Comparison of ENCODE assay signal across 8 cellular contexts in the genomic region with DNA sequence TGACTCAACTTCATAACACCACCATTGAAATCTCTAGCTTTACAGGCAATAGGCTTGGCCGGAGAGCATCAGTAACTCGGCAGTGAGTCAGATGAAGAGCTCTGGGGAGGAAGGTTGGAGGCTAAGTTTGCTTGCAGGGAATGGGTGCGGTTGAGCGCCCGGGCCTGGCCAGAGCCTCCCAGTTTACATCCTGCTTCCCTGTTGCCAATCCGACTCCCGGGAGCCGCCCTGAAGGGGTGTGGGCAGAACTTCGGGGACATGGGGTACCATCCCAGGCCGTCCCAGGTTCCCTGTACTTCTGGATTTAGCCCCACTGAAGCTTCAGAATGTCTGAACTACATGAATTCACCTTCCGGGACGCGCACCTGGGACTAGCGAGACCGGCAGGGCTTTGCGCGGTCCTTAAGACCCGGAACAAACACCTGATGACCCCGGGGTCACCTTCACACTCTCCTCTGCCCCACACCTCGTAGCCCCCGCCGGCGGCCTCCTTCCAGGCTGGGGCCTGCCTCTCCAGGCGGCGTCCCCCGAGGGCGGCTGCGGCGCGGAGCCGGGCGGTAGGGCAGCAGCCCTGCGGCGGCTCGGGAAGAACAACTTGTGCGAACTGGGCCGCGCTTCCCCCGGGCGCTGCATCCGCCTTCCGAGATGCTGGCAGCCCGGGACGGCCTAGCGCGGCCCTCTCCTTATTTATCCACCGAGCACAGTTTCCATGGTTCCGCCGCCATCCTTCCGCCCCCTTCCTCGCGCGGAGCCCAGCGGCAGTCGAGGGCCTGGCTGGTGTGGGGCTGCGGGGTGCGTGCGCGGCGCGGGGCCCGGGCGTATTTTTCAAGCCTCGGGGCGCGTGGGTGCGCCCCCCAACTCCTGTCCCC. TPM values are rescaled to one million over a fixed set of nuclear protein-coding genes. Genes with fewer than 3 reads are reported as not detected.
DNase-seq lines count a peak whose midpoint lies in the region; ATAC-seq, FAIRE-seq and TF ChIP-seq lines count a peak whose summit lies in the region.

No MANE protein-coding gene starts in this region.

- no peaks in the 10 kb centered on the region for H3K9me3 Mint-ChIP-seq in activated naive CD4-positive, alpha-beta T cell treated with anti-CD3 and anti-CD28 coated beads, Interleukin-2, amount 50 U/mL, for 72 hours

- FAIRE-seq in pancreas (lab: Jason Lieb, UNC): no peak

- no peaks in the 10 kb centered on the region for H3K27me3 ChIP-seq in cardiac muscle cell
- H3K27me3 ChIP-seq in pancreas: no peaks in the 10 kb centered on the region

- TF ChIP-seq CTCF in cardiac muscle cell (IDR thresholded peaks at IDR 0.05; ENCODE audit: low read depth, low read length) (no peak), pancreas (IDR thresholded peaks at IDR 0.05) (no peak)

- no peak overlapping the region for H3K27ac Mint-ChIP-seq in activated naive CD4-positive, alpha-beta T cell treated with anti-CD3 and anti-CD28 coated beads, Interleukin-2, amount 50 U/mL, for 72 hours

- intact Hi-C loops in pancreas (cut with DNase I): no loop called here

- H3K36me3 ChIP-seq in cardiac muscle cell (no peaks in the 10 kb centered on the region), pancreas (no peaks in the 10 kb centered on the region)

- ATAC-seq in HG02678 (IDR thresholded peaks at IDR 0.05; ENCODE audit: unreplicated experiment): peak; percentile 37
- peak; percentile 71 for ATAC-seq in activated naive CD4-positive, alpha-beta T cell treated with anti-CD3 and anti-CD28 coated beads, Interleukin-2, amount 50 U/mL, for 72 hours
- ATAC-seq in pancreas: peak; percentile 47 to 70 (median 58)
- ATAC-seq in HG03025 (IDR thresholded peaks at IDR 0.05; ENCODE audit: low FRiP score, unreplicated experiment): no peak

- peak overlapping the region; percentile 44 for H3K27ac ChIP-seq in cardiac muscle cell
- peak overlapping the region; percentile 86 to 94 (median 90) for H3K27ac ChIP-seq in pancreas

- no peaks in the 10 kb centered on the region for H3K36me3 Mint-ChIP-seq in activated naive CD4-positive, alpha-beta T cell treated with anti-CD3 and anti-CD28 coated beads, Interleukin-2, amount 50 U/mL, for 72 hours

- DNase-seq in DMS53 treated with DMSO at 0.1 percent for 48 hours (lab: John Stamatoyannopoulos, UW; ENCODE audit: unreplicated experiment) (peak; percentile 70), NOMO-1 treated with DMSO at 0.1 percent for 48 hours (lab: John Stamatoyannopoulos, UW; ENCODE audit: unreplicated experiment) (peak; percentile 44), cardiac muscle cell (ENCODE audit: low read depth in 1 of 2, low spot score in 1 of 2) (peak; percentile 52 to 75), pancreas (peak; percentile 56 to 81 (median 62)), NCI-H1048 (lab: John Stamatoyannopoulos, UW) (no peak)
- DNase-seq in activated naive CD4-positive, alpha-beta T cell treated with anti-CD3 and anti-CD28 coated beads, Interleukin-2, amount 50 U/mL, for 72 hours (ENCODE audit: low spot score in 2 of 2): peak in 1 of 2 donors; percentile 40

- no peaks in the 10 kb centered on the region for H3K9me3 ChIP-seq in cardiac muscle cell (ENCODE audit: low read depth)
- H3K9me3 ChIP-seq in pancreas: no peaks in the 10 kb centered on the region

- H3K4me1 ChIP-seq in cardiac muscle cell (ENCODE audit: low read depth): peaks cover 17% of the 10 kb centered on the region
- peaks cover 7 to 13% (median 8%) of the 10 kb centered on the region in 3 donors for H3K4me1 ChIP-seq in pancreas

- 7 to 11% methylated on average over 48 to 67 of the region's 67 CpGs for WGBS in pancreas, 2 donors

- H3K4me3 ChIP-seq in cardiac muscle cell: peak overlapping the region; percentile 40
- peak overlapping the region; percentile 58 to 64 (median 60) for H3K4me3 ChIP-seq in pancreas

RNA-seq across cellular contexts. Expression of a gene that starts 56.6 kb away (rescaled TPM):
- total RNA-seq in activated naive CD4-positive, alpha-beta T cell treated with anti-CD3 and anti-CD28 coated beads, Interleukin-2, amount 50 U/mL, for 72 hours: 10 to 100 TPM; 15.0 to 22.4 TPM
- 30.5 and 55.3 TPM in 2 replicates for total RNA-seq in cardiac muscle cell
- polyA plus RNA-seq in cardiac muscle cell: 15.4 and 22.1 TPM in 2 replicates
- 10 to 100 TPM; 22.7 to 45.3 (median 30.5) TPM for total RNA-seq in pancreas
- polyA plus RNA-seq in pancreas: 10 to 100 TPM in 1 of 2 donors, 1 to 10 TPM in 1; 8.9 to 12.4 TPM
